In the genomic region with DNA sequence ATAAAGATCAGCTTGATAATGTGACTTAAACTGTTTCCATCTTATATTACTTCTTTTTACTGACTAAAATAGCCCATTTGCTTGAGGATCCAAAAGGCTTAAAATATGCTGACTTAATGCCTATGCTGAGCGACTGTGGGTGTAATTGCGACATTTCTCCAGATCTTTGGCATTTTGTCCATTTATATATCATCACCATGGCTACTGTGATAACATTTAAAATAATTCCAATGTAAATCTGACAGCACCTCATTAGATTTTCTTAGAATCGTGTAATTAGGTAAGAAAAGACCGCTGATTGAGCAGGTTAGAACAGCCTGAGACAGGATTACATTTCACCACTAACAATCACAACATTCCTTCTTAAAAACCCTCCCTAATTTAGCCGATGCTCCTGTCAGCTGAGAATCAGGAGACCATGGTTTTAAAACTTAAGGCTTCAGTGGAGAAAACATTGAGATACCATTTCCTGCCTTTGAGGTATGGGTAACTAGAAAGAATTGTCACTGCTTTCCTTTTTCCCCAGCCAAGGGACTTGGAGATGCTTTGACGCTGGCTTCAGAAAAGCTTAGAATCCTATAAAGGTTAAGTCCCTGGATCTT, we compare ENCODE assay signal across 19 cellular contexts.
DNase-seq lines count a peak whose midpoint lies in the region; ATAC-seq and TF ChIP-seq lines count a peak whose summit lies in the region.
"Had no signal": no experiment of that assay in that cellular context is flagged by ENCODE, and none has a peak within 500 bp of the region (broad histone marks: within the 10 kb centered on the region; RNA-seq: fewer than 3 reads in every experiment).

No MANE protein-coding gene starts in this region.

- no peaks in the 10 kb centered on the region for H3K79me2 ChIP-seq in mesendoderm (ENCODE audit: control insufficient read depth, insufficient read depth, low read length)
- H3K79me2 ChIP-seq in smooth muscle cell (ENCODE audit: low read depth), result no peaks in the 10 kb centered on the region

- no peak overlapping the region for H3K56ac ChIP-seq in mesendoderm (ENCODE audit: low read length)

- H3K27me3 ChIP-seq in mesendoderm (ENCODE audit: insufficient read depth, low read length, poor library complexity) (no peaks in the 10 kb centered on the region), smooth muscle cell (ENCODE audit: low read depth) (no peaks in the 10 kb centered on the region), Peyer's patch (no peaks in the 10 kb centered on the region)
- H3K27me3 ChIP-seq: SJSA1 had no signal

- H3K79me1 ChIP-seq in mesendoderm (ENCODE audit: low read length), result no peaks in the 10 kb centered on the region

- H4K8ac ChIP-seq in mesendoderm (ENCODE audit: low read depth, low read length), result no peak overlapping the region

- H3K9me3 Mint-ChIP-seq in activated naive CD4-positive, alpha-beta T cell treated with anti-CD3 and anti-CD28 coated beads, Interleukin-2, amount 50 U/mL, for 72 hours, result peaks cover 13 to 22% of the 10 kb centered on the region in 2 donors
- H3K9me3 Mint-ChIP-seq: CD4-positive, alpha-beta T cell had no signal

- no peak overlapping the region for H2AK5ac ChIP-seq in mesendoderm (ENCODE audit: low read length)

- H3K4me2 ChIP-seq in mesendoderm (ENCODE audit: low read length), result no peak overlapping the region
- H3K4me2 ChIP-seq in smooth muscle cell, result peak overlapping the region; percentile 75

- no peak overlapping the region for H2BK15ac ChIP-seq in mesendoderm (replicated peaks; ENCODE audit: low read depth)

- H3K36me3 Mint-ChIP-seq in activated naive CD4-positive, alpha-beta T cell treated with anti-CD3 and anti-CD28 coated beads, Interleukin-2, amount 50 U/mL, for 72 hours, result no peaks in the 10 kb centered on the region

- H3K4ac ChIP-seq in mesendoderm (ENCODE audit: low read depth, low read length), result no peak overlapping the region

- no peak overlapping the region for H3K18ac ChIP-seq in mesendoderm (ENCODE audit: low read length)

- peak overlapping the region; percentile 37 for H2AFZ ChIP-seq in smooth muscle cell (ENCODE audit: low read depth)
- H2AFZ ChIP-seq: GM23248 had no signal

- H3K4me3 ChIP-seq in fibroblast of villous mesenchyme (ENCODE audit: low read depth, low read length) (no peak overlapping the region), mesendoderm (ENCODE audit: low read length) (no peak overlapping the region), smooth muscle cell (no peak overlapping the region), Peyer's patch (no peak overlapping the region)
- H3K4me3 ChIP-seq: GM23248, SJSA1 had no signal

- H3K4me1 ChIP-seq in mesendoderm (ENCODE audit: control insufficient read depth, low read depth, low read length) (no peaks in the 10 kb centered on the region), smooth muscle cell (ENCODE audit: low read depth) (peaks cover 20% of the 10 kb centered on the region), Peyer's patch (no peaks in the 10 kb centered on the region)
- H3K4me1 ChIP-seq: SJSA1 had no signal

- no peak overlapping the region for H2BK120ac ChIP-seq in mesendoderm (ENCODE audit: low read depth, low read length)

- H4K20me1 ChIP-seq in smooth muscle cell (ENCODE audit: low read depth), result no peaks in the 10 kb centered on the region

- H3K36me3 ChIP-seq in mesendoderm (ENCODE audit: control insufficient read depth, insufficient read depth, low read length) (no peaks in the 10 kb centered on the region), smooth muscle cell (ENCODE audit: low read depth) (no peaks in the 10 kb centered on the region), Peyer's patch (no peaks in the 10 kb centered on the region)
- H3K36me3 ChIP-seq: SJSA1 had no signal

- no peak overlapping the region for H3K27ac Mint-ChIP-seq in activated naive CD4-positive, alpha-beta T cell treated with anti-CD3 and anti-CD28 coated beads, Interleukin-2, amount 50 U/mL, for 72 hours
- H3K27ac Mint-ChIP-seq: B cell; CD4-positive, alpha-beta T cell had no signal

- H3K23ac ChIP-seq in mesendoderm (ENCODE audit: low read length), result no peak overlapping the region

- no peak for TF ChIP-seq POLR2A in Peyer's patch (IDR thresholded peaks at IDR 0.05)

- DNase-seq in astrocyte of the hippocampus (ENCODE audit: low read depth, low spot score) (peak; percentile 5), fibroblast of villous mesenchyme (ENCODE audit: low read depth) (peak; percentile 8), mesendoderm (peak; percentile 52), smooth muscle cell (lab: John Stamatoyannopoulos, UW; ENCODE audit: unreplicated experiment) (no peak), Peyer's patch (no peak)
- no peak for DNase-seq in activated naive CD4-positive, alpha-beta T cell treated with anti-CD3 and anti-CD28 coated beads, Interleukin-2, amount 50 U/mL, for 72 hours (ENCODE audit: low spot score in 2 of 2)
- DNase-seq: CD4-positive, alpha-beta T cell; DMS79 treated with DMSO at 0.1 percent for 48 hours; GM23248; Karpas-422; MM.1S; NCI-H1105; NCI-H187; NCI-H2171 treated with DMSO at 0.1 percent for 48 hours; NCI-H510A treated with DMSO at 0.1 percent for 48 hours had no signal

- H3K27ac ChIP-seq in mesendoderm (ENCODE audit: low read depth, low read length) (no peak overlapping the region), smooth muscle cell (ENCODE audit: low read depth) (peak overlapping the region; percentile 72), Peyer's patch (no peak overlapping the region)
- H3K27ac ChIP-seq: GM23248, RWPE1, SJSA1 had no signal

- no peak for ATAC-seq in activated naive CD4-positive, alpha-beta T cell treated with anti-CD3 and anti-CD28 coated beads, Interleukin-2, amount 50 U/mL, for 72 hours
- ATAC-seq in GM21576 (IDR thresholded peaks at IDR 0.05; ENCODE audit: unreplicated experiment), result no peak

- H4K5ac ChIP-seq in mesendoderm (ENCODE audit: low read length), result no peak overlapping the region

- no peaks in the 10 kb centered on the region for H3F3A ChIP-seq in smooth muscle cell (ENCODE audit: low read depth)

- WGBS in mesendoderm (ENCODE audit: extremely low coverage, insufficient coverage, low lambda C conversion rate), result no CpG with 5 or more reads among the region's 6 CpGs
- 24% methylated on average over 6 of the region's 6 CpGs for WGBS in smooth muscle cell (ENCODE audit: low lambda C conversion rate)

- H2BK5ac ChIP-seq in mesendoderm (ENCODE audit: low read length), result no peak overlapping the region

- H3K9ac ChIP-seq in mesendoderm (ENCODE audit: low read length) (no peak overlapping the region), smooth muscle cell (ENCODE audit: low read depth) (peak overlapping the region; percentile 61)
- H3K9ac ChIP-seq: GM23248 had no signal

- H3K9me3 ChIP-seq in smooth muscle cell (replicated peaks; ENCODE audit: low read depth) (no peaks in the 10 kb centered on the region), Peyer's patch (no peaks in the 10 kb centered on the region)
- H3K9me3 ChIP-seq: SJSA1 had no signal

- TF ChIP-seq CTCF in fibroblast of villous mesenchyme (IDR thresholded peaks at IDR 0.05; ENCODE audit: insufficient read depth, low read depth, low read length), result no peak
- TF ChIP-seq CTCF in smooth muscle cell (IDR thresholded peaks at IDR 0.05; ENCODE audit: borderline replicate concordance, insufficient read depth, poor library complexity, severe bottlenecking), result no peak
- TF ChIP-seq CTCF in Peyer's patch (IDR thresholded peaks at IDR 0.05), result no peak

Comparison
In these comparisons a context has a peak if more than half of its experiments do, and no peak if none do; other contexts are left out.
1. DNase-seq: peak in astrocyte of the hippocampus (single experiment), fibroblast of villous mesenchyme (single experiment) and mesendoderm (single experiment); none in smooth muscle cell (single experiment), activated naive CD4-positive, alpha-beta T cell treated with anti-CD3 and anti-CD28 coated beads, Interleukin-2, amount 50 U/mL, for 72 hours (0 of 2) and Peyer's patch (0 of 3).